ENCODE assay signal across 1 cellular context in the genomic region with DNA sequence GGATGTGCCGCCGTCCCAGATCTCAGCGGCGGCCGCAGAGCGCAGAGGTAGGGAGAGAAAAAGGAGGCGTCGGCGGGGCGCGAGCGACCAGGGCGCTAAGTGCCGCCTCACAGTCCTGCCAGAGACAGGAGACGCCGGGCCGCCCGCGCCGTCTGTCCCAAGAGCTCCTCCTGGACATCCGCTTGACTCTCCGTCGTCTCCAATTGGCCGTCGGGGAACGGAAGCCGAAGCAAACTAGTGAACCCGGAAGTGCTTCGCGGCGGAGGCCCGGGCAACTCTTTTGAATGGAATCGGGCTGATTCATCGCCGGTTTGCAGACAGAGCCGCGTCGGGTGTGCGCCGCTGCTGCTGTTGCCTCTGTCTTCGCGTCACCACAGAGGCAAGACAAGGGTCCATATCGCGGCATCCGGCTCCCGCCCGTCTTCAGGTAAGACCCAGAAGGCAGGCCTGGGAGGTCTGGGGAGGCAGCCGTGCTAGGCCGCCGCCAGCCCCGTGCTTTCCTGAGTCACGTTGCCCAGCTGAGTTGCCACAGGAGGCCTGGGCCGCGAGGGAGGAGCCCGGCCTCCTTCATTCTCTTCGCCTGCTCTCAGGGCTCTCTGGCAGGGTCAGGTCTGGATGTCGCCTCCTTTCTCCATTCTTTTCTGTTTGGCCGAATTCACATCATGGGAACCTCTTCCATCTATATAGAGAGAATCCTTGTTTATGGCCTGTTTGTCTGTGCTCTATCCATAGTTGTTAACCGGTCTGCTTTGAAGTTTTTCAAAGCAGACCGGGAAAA.
TF ChIP-seq lines count a peak whose summit lies in the region.

A gene (plus strand): TSS at position 248 of the 778 bp plus-strand sequence. CDS start 10,401 bp downstream, outside the sequence.

TF ChIP-seq in HEK293, 187 proteins besides CTCF, POLR2A, EP300 and RAD21 (continued from another document):
- TF ChIP-seq HOXD13 (CRISPR knock-in tag; IDR thresholded peaks at IDR 0.05; ENCODE audit: borderline replicate concordance) (peak; percentile 60; the same call in 1 of the 2 replicates), ZNF76 (tag by site-specific recombination; IDR thresholded peaks at IDR 0.05; ENCODE audit: borderline replicate concordance, low read depth) (peak; percentile 41; the same call in 1 of the 2 replicates)
- TF ChIP-seq, protein P1, sequence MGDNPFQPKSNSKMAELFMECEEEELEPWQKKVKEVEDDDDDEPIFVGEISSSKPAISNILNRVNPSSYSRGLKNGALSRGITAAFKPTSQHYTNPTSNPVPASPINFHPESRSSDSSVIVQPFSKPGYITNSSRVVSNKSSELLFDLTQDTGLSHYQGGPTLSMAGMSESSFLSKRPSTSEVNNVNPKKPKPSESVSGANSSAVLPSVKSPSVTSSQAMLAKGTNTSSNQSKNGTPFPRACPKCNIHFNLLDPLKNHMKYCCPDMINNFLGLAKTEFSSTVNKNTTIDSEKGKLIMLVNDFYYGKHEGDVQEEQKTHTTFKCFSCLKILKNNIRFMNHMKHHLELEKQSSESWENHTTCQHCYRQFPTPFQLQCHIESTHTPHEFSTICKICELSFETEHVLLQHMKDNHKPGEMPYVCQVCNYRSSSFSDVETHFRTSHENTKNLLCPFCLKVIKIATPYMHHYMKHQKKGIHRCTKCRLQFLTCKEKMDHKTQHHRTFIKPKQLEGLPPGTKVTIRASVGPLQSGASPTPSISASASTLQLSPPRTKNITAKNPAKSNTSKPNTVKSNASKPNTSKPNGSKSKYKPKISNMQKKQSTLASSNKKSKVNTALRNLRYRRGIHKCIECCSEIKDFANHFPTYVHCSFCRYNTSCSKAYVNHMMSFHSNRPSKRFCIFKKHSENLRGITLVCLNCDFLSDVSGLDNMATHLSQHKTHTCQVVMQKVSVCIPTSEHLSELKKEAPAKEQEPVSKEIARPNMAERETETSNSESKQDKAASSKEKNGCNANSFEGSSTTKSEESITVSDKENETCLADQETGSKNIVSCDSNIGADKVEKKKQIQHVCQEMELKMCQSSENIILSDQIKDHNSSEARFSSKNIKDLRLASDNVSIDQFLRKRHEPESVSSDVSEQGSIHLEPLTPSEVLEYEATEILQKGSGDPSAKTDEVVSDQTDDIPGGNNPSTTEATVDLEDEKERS (tag by site-specific recombination; IDR thresholded peaks at IDR 0.05), result no peak
